In genomic region chr12:48003226-48004038, GRCh38 we compare ENCODE assay signal across 8 cellular contexts. TPM values are rescaled to one million over a fixed set of nuclear protein-coding genes. Genes with fewer than 3 reads are reported as not detected.
DNase-seq lines count a peak whose midpoint lies in the region; ATAC-seq and TF ChIP-seq lines count a peak whose summit lies in the region.

No MANE protein-coding gene starts in this region.

- H3K4me3 Mint-ChIP-seq in activated CD4-positive, alpha-beta T cell treated with anti-CD3 and anti-CD28 coated beads for 36 hours = peak overlapping the region; percentile 53
- H3K4me3 Mint-ChIP-seq in T-helper 2 cell treated with Interferon-gamma antibody and Interleukin-4, amounts not matched to agents 5 μg/mL and 100 μg/mL, for 36 hours = peak overlapping the region; percentile 75
- H3K4me3 Mint-ChIP-seq in stimulated activated memory B cell treated with anti-CD40 and anti-IgM and Interleukin-4, amounts not matched to agents 10 μg/mL and 1 μg/mL and 100 μg/mL, for 72 hours = peak overlapping the region; percentile 50

- POLR2A ChIA-PET in activated CD4-positive, alpha-beta T cell treated with anti-CD3 and anti-CD28 coated beads for 36 hours (lab: Charles Lee) = interaction anchor here (0.6 kb wide), 1 partner anchor 681 kb away, joined by 3 read pairs; no protein-coding TSS in a partner anchor

- TF ChIP-seq CTCF in foreskin fibroblast (IDR thresholded peaks at IDR 0.05; ENCODE audit: low read depth, low read length) = no peak

- H3K27ac Mint-ChIP-seq in activated CD4-positive, alpha-beta T cell treated with anti-CD3 and anti-CD28 coated beads for 36 hours = no peak overlapping the region
- no peak overlapping the region for H3K27ac Mint-ChIP-seq in T-helper 2 cell treated with Interferon-gamma antibody and Interleukin-4, amounts not matched to agents 5 μg/mL and 100 μg/mL, for 36 hours
- no peak overlapping the region for H3K27ac Mint-ChIP-seq in stimulated activated memory B cell treated with anti-CD40 and anti-IgM and Interleukin-4, amounts not matched to agents 10 μg/mL and 1 μg/mL and 100 μg/mL, for 72 hours

- no peaks in the 10 kb centered on the region for H3K36me3 Mint-ChIP-seq in activated CD4-positive, alpha-beta T cell treated with anti-CD3 and anti-CD28 coated beads for 36 hours (ENCODE audit: low read depth)
- no peaks in the 10 kb centered on the region for H3K36me3 Mint-ChIP-seq in T-helper 2 cell treated with Interferon-gamma antibody and Interleukin-4, amounts not matched to agents 5 μg/mL and 100 μg/mL, for 36 hours (ENCODE audit: low read depth)
- H3K36me3 Mint-ChIP-seq in stimulated activated memory B cell treated with anti-CD40 and anti-IgM and Interleukin-4, amounts not matched to agents 10 μg/mL and 1 μg/mL and 100 μg/mL, for 72 hours = no peaks in the 10 kb centered on the region

- CTCF ChIA-PET in activated CD4-positive, alpha-beta T cell treated with anti-CD3 and anti-CD28 coated beads for 36 hours (lab: Charles Lee) = interaction anchor here (0.5 to 0.8 kb wide), 2 partner anchors 10 to 29 kb away, joined by 3 read pairs; no protein-coding TSS in a partner anchor

- H3K27me3 Mint-ChIP-seq in activated CD4-positive, alpha-beta T cell treated with anti-CD3 and anti-CD28 coated beads for 36 hours = peaks cover 78% of the 10 kb centered on the region
- peaks cover 93% of the 10 kb centered on the region for H3K27me3 Mint-ChIP-seq in T-helper 2 cell treated with Interferon-gamma antibody and Interleukin-4, amounts not matched to agents 5 μg/mL and 100 μg/mL, for 36 hours (ENCODE audit: low read depth)
- H3K27me3 Mint-ChIP-seq in stimulated activated memory B cell treated with anti-CD40 and anti-IgM and Interleukin-4, amounts not matched to agents 10 μg/mL and 1 μg/mL and 100 μg/mL, for 72 hours = peaks cover 85% of the 10 kb centered on the region

- H3K4me1 Mint-ChIP-seq in activated CD4-positive, alpha-beta T cell treated with anti-CD3 and anti-CD28 coated beads for 36 hours = peaks cover 32% of the 10 kb centered on the region
- H3K4me1 Mint-ChIP-seq in T-helper 2 cell treated with Interferon-gamma antibody and Interleukin-4, amounts not matched to agents 5 μg/mL and 100 μg/mL, for 36 hours (ENCODE audit: low read depth) = peaks cover 19% of the 10 kb centered on the region
- peaks cover 33% of the 10 kb centered on the region for H3K4me1 Mint-ChIP-seq in stimulated activated memory B cell treated with anti-CD40 and anti-IgM and Interleukin-4, amounts not matched to agents 10 μg/mL and 1 μg/mL and 100 μg/mL, for 72 hours

- DNase-seq in activated CD4-positive, alpha-beta T cell treated with anti-CD3 and anti-CD28 coated beads for 36 hours = peak; percentile 42
- DNase-seq in activated CD4-positive, alpha-beta T cell treated with anti-CD3 and anti-CD28 coated beads, Interleukin-2, amount 50 U/mL, for 1 hour = no peak
- no peak for DNase-seq in T-helper 2 cell treated with Interferon-gamma antibody and Interleukin-4, amounts not matched to agents 5 μg/mL and 100 μg/mL, for 36 hours (ENCODE audit: low spot score)
- DNase-seq in foreskin fibroblast = peak in 1 of 2 donors; percentile 36

- intact Hi-C loops in activated CD4-positive, alpha-beta T cell treated with anti-CD3 and anti-CD28 coated beads for 36 hours (cut with DNase I, micrococcal nuclease) = loop anchor here (5.0 to 10.0 kb wide), 3 partner anchors 179 to 971 kb away; partner anchors contain the start of genes CCDC184 (in 2 of the 2), WNT1 (in 1 of the 2) and WNT10B (in 1 of the 2)

- H3K4me3 ChIP-seq in foreskin fibroblast (ENCODE audit: low read depth in 1 of 2, low read length in 2 of 2) = peak overlapping the region; percentile 22

- ATAC-seq in activated CD4-positive, alpha-beta T cell treated with anti-CD3 and anti-CD28 coated beads for 36 hours = peak; percentile 27
- ATAC-seq in stimulated activated memory B cell treated with anti-CD40 and anti-IgM and Interleukin-4, amounts not matched to agents 10 μg/mL and 1 μg/mL and 100 μg/mL, for 72 hours = no peak
- ATAC-seq in HG03095 (IDR thresholded peaks at IDR 0.05; ENCODE audit: unreplicated experiment) (no peak), HG02973 (IDR thresholded peaks at IDR 0.05; ENCODE audit: unreplicated experiment) (no peak), HG03108 (IDR thresholded peaks at IDR 0.05; ENCODE audit: unreplicated experiment) (no peak)

- no peaks in the 10 kb centered on the region for H3K9me3 Mint-ChIP-seq in activated CD4-positive, alpha-beta T cell treated with anti-CD3 and anti-CD28 coated beads for 36 hours (ENCODE audit: low read depth)
- H3K9me3 Mint-ChIP-seq in T-helper 2 cell treated with Interferon-gamma antibody and Interleukin-4, amounts not matched to agents 5 μg/mL and 100 μg/mL, for 36 hours = no peaks in the 10 kb centered on the region
- no peaks in the 10 kb centered on the region for H3K9me3 Mint-ChIP-seq in stimulated activated memory B cell treated with anti-CD40 and anti-IgM and Interleukin-4, amounts not matched to agents 10 μg/mL and 1 μg/mL and 100 μg/mL, for 72 hours

RNA-seq across cellular contexts. Expression of gene COL2A1, which starts 0.8 kb away (rescaled TPM):
- under 1 TPM in 1 of 2 experiments, not detected in 1; 0.05 TPM for total RNA-seq in activated CD4-positive, alpha-beta T cell treated with anti-CD3 and anti-CD28 coated beads for 36 hours

RNA-seq across cellular contexts. Expression of gene TMEM106C, which starts 40.0 kb away (rescaled TPM):
- total RNA-seq in activated CD4-positive, alpha-beta T cell treated with anti-CD3 and anti-CD28 coated beads for 36 hours = 100 to 1,000 TPM; 159 to 248 TPM
